8 cellular contexts compared by ENCODE assay signal in the genomic region with DNA sequence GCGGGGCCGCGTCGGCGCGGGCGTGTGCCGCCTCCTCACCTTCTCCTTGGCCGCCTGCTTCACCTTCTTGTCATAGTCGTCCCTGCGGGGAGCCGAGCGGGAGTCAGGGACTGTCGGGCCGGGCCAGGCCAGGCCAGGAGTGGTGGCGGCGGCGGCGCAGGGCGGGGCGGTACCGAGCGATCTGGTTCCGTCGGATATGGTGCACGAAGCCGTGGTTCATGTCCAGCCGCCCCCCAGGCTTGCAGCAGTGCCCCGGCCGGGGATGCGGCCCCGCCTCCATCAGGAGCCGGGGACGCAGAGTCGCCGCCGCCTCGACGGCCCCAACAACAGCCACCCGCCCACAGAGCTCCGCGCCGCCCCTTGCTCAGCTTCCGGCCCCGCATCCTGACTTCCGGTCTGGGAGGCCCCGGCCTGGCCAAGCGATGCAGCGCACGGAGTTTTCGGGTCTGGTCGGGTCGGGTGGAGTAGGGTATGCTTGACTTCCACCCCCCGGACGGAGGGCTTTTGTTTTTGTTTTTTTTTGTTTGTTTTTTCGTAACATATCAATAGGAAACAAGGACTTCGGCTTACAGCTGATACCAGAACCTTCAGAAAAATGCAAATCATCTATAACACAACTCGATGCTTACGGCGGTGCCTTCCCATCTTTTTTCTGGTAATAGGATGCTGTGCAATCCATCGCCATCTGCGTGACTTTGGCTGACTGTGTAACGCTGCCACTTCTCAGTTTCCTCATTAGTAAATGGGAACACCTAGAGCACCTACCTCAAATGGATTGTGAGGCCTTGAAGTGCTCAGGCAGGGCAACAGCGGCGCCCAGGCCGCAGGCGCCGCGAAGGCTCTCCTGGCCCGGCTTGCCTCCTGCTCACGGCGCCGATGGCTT. TPM values are rescaled to one million over a fixed set of nuclear protein-coding genes. Genes with fewer than 3 reads are reported as not detected.
A peak's percentile ranks its signal among the peaks of the same experiment; 100 is the strongest.
DNase-seq lines count a peak whose midpoint lies in the region; ATAC-seq and TF ChIP-seq lines count a peak whose summit lies in the region.

A gene with protein sequence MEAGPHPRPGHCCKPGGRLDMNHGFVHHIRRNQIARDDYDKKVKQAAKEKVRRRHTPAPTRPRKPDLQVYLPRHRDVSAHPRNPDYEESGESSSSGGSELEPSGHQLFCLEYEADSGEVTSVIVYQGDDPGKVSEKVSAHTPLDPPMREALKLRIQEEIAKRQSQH (minus strand): TSS at position 362 of the 883 bp plus-strand sequence. CDS start 82 bp downstream, at position 280.

- ATAC-seq in HG03175 (IDR thresholded peaks at IDR 0.05; ENCODE audit: unreplicated experiment): peak; percentile 76
- ATAC-seq in activated CD4-positive, alpha-beta T cell treated with anti-CD3 and anti-CD28 coated beads for 36 hours: peak; percentile 76

- peaks cover 18% of the 10 kb centered on the region for H3K36me3 Mint-ChIP-seq in activated CD4-positive, alpha-beta T cell treated with anti-CD3 and anti-CD28 coated beads for 36 hours (ENCODE audit: low read depth)
- peaks cover 5% of the 10 kb centered on the region for H3K36me3 Mint-ChIP-seq in chondrocyte (ENCODE audit: low read depth)

- in situ Hi-C loops in GM18951 (cut with MboI; ENCODE audit: low sequenced_read_pairs, unreplicated experiment): no loop called here

- peak; percentile 82 for TF ChIP-seq POLR2A in GM18951 (IDR thresholded peaks at IDR 0.05; ENCODE audit: extremely low read depth, insufficient read depth, insufficient read length)

- H3K4me1 Mint-ChIP-seq in activated CD4-positive, alpha-beta T cell treated with anti-CD3 and anti-CD28 coated beads for 36 hours: peaks cover 14% of the 10 kb centered on the region
- H3K4me1 Mint-ChIP-seq in chondrocyte (ENCODE audit: low read depth): peaks cover 35% of the 10 kb centered on the region

- H3K27me3 Mint-ChIP-seq in activated CD4-positive, alpha-beta T cell treated with anti-CD3 and anti-CD28 coated beads for 36 hours: no peaks in the 10 kb centered on the region
- H3K27me3 Mint-ChIP-seq in chondrocyte (ENCODE audit: low read depth): no peaks in the 10 kb centered on the region

- CTCF ChIA-PET in activated CD4-positive, alpha-beta T cell treated with anti-CD3 and anti-CD28 coated beads for 36 hours (lab: Charles Lee): interaction anchor here (0.6 to 2.9 kb wide), 3 partner anchors 17 to 58 kb away, joined by 3 to 13 read pairs (median 6); a partner anchor contains a TSS

- intact Hi-C loops in activated CD4-positive, alpha-beta T cell treated with anti-CD3 and anti-CD28 coated beads for 36 hours (cut with DNase I, micrococcal nuclease): loop anchor here (1.0 to 10.0 kb wide), 11 partner anchors 9 to 951 kb away; a partner anchor contains a TSS

- H3K4me3 Mint-ChIP-seq in activated CD4-positive, alpha-beta T cell treated with anti-CD3 and anti-CD28 coated beads for 36 hours: peak within 1 kb of the TSS; percentile 97
- H3K4me3 Mint-ChIP-seq in chondrocyte (ENCODE audit: unreplicated experiment): peak within 1 kb of the TSS; percentile 82

- no peak for TF ChIP-seq CTCF in chondrocyte (IDR thresholded peaks at IDR 0.05)

- H3K9me3 Mint-ChIP-seq in activated CD4-positive, alpha-beta T cell treated with anti-CD3 and anti-CD28 coated beads for 36 hours (ENCODE audit: low read depth): no peaks in the 10 kb centered on the region
- no peaks in the 10 kb centered on the region for H3K9me3 Mint-ChIP-seq in chondrocyte (ENCODE audit: low read depth)

- peak; percentile 88 for DNase-seq in Ammon's horn (ENCODE audit: low spot score)
- DNase-seq in NCI-H510A (lab: John Stamatoyannopoulos, UW): peak; percentile 90
- peak; percentile 94 for DNase-seq in activated CD4-positive, alpha-beta T cell treated with anti-CD3 and anti-CD28 coated beads for 36 hours
- DNase-seq in chondrocyte (ENCODE audit: low spot score): peak; percentile 97
- DNase-seq in kidney tubule cell (ENCODE audit: low spot score): peak; percentile 87
- peak; percentile 71 to 87 (median 78) for DNase-seq in stimulated activated CD4-positive, alpha-beta T cell treated with anti-CD3 and anti-CD28 coated beads, Interleukin-1b, Interleukin-23, amount 100 ng/mL, for 24 hours (ENCODE audit: low read depth in 4 of 4, low spot score in 1 of 4)

- POLR2A ChIA-PET in activated CD4-positive, alpha-beta T cell treated with anti-CD3 and anti-CD28 coated beads for 36 hours (lab: Charles Lee): interaction anchor here (0.6 to 1.2 kb wide), 6 partner anchors 16 to 75 kb away, joined by 3 to 15 read pairs (median 4); a partner anchor contains a TSS

- H3K27ac Mint-ChIP-seq in activated CD4-positive, alpha-beta T cell treated with anti-CD3 and anti-CD28 coated beads for 36 hours: peak within 1 kb of the TSS; percentile 96
- peak within 1 kb of the TSS; percentile 92 for H3K27ac Mint-ChIP-seq in chondrocyte (ENCODE audit: unreplicated experiment)

RNA-seq across cellular contexts. Expression of the gene that starts here (rescaled TPM):
- 10 to 100 TPM; 33.7 to 47.2 TPM for total RNA-seq in activated CD4-positive, alpha-beta T cell treated with anti-CD3 and anti-CD28 coated beads for 36 hours
- total RNA-seq in chondrocyte: 19.4 to 33.9 TPM (median 21.3 TPM) in 3 replicates

Comparison
In these comparisons a context has a peak if more than half of its experiments do, and no peak if none do; other contexts are left out.
1. Peak in every context shown above with its lines: DNase-seq and ATAC-seq.